In genomic region chr19:39780894-39781293, GRCh38 we compare ENCODE assay signal across 2 cellular contexts.
A peak's percentile ranks its signal among the peaks of the same experiment; 100 is the strongest.
TF ChIP-seq lines count a peak whose summit lies in the region.

No MANE protein-coding gene starts in this region.

TF ChIP-seq in GM23338, 12 proteins besides CTCF, POLR2A, EP300 and RAD21 (continued from another document):
- TF ChIP-seq REST (IDR thresholded peaks at IDR 0.05; ENCODE audit: unreplicated experiment) (no peak), EZH2phosphoT487 (IDR thresholded peaks at IDR 0.05; ENCODE audit: unreplicated experiment) (no peak), ETS1 (IDR thresholded peaks at IDR 0.05) (no peak)

TF ChIP-seq in HEK293, 187 proteins besides CTCF, POLR2A, EP300 and RAD21 (continued from another document):
- TF ChIP-seq ZNF518A (tag by site-specific recombination; conservative IDR thresholded peaks at IDR 0.05; ENCODE audit: low read depth) (no peak), ZNF658 (tag by site-specific recombination; IDR thresholded peaks at IDR 0.05) (no peak), PRDM1 (tag by site-specific recombination; IDR thresholded peaks at IDR 0.05) (peak; percentile 84)
